Comparison of ENCODE assay signal across 8 cellular contexts in genomic region chr12:54201001-54201794, GRCh38. TPM values are rescaled to one million over a fixed set of nuclear protein-coding genes. Genes with fewer than 3 reads are reported as not detected.
DNase-seq lines count a peak whose midpoint lies in the region; ATAC-seq lines count a peak whose summit lies in the region.

No MANE protein-coding gene starts in this region.

- H3K9me3 Mint-ChIP-seq in memory B cell: no peaks in the 10 kb centered on the region

- peak; percentile 56 for ATAC-seq in HG03066 (IDR thresholded peaks at IDR 0.05; ENCODE audit: low read depth, unreplicated experiment)
- peak; percentile 92 for ATAC-seq in memory B cell (ENCODE audit: low read depth)
- no peak for ATAC-seq in GM18519 (IDR thresholded peaks at IDR 0.05; ENCODE audit: low FRiP score, unreplicated experiment)

- peaks cover 18% of the 10 kb centered on the region for H3K4me1 Mint-ChIP-seq in memory B cell

- DNase-seq in DMS79 (lab: John Stamatoyannopoulos, UW) (peak; percentile 12), NCI-H69 (lab: John Stamatoyannopoulos, UW) (peak; percentile 85), dermis microvascular lymphatic vessel endothelial cell (ENCODE audit: low read depth in 2 of 2) (peak; percentile 49 to 71), memory B cell (ENCODE audit: low spot score in 2 of 2) (peak; percentile 72 to 73)
- DNase-seq in activated CD4-positive, alpha-beta T cell treated with anti-CD3 and anti-CD28 coated beads, Interleukin-2, amount 50 U/mL, for 1 hour: peak; percentile 63
- peak; percentile 78 for DNase-seq in stimulated activated CD8-positive, alpha-beta memory T cell treated with anti-CD3 and anti-CD28 coated beads, Interleukin-4, amount 100 ng/mL, for 48 hours

- H3K27ac Mint-ChIP-seq in memory B cell: no peak overlapping the region

- H3K36me3 Mint-ChIP-seq in memory B cell: no peaks in the 10 kb centered on the region

- H3K27me3 Mint-ChIP-seq in memory B cell: peaks cover 25% of the 10 kb centered on the region

- no peak overlapping the region for H3K4me3 Mint-ChIP-seq in memory B cell

RNA-seq across cellular contexts. Expression of gene SMUG1, which starts 12.4 kb away (rescaled TPM):
- total RNA-seq in dermis microvascular lymphatic vessel endothelial cell: 16.2 and 17.5 TPM in 2 replicates

Comparison
In these comparisons a context has a peak if more than half of its experiments do, and no peak if none do; other contexts are left out.
1. DNase-seq: peak in every context shown above with its lines; median percentile 85 in NCI-H69; 78 in stimulated activated CD8-positive, alpha-beta memory T cell treated with anti-CD3 and anti-CD28 coated beads, Interleukin-4, amount 100 ng/mL, for 48 hours; 72 in memory B cell; 63 in activated CD4-positive, alpha-beta T cell treated with anti-CD3 and anti-CD28 coated beads, Interleukin-2, amount 50 U/mL, for 1 hour; 60 in dermis microvascular lymphatic vessel endothelial cell; 12 in DMS79.